ENCODE assay signal across 34 cellular contexts in the genomic region with DNA sequence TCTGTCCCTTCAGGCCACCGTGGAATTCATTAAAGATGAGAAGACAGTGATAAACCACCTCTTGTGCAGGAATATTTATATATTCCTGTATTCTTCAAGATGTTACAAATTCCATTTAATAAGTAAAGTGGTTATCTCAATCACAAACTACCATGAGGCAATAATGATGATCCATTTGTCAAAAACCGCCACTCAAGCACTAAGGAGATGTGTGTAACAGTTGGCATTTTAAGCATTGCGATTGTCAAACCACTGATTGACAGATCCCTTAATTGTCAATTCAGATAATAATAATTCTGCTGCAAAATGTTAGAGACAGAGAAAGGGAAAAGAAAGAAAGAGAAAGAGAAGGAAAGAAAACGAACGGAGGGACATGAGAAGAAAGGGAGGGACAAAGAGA.
"Had no signal": no experiment of that assay in that cellular context is flagged by ENCODE, and none has a peak within 500 bp of the region (broad histone marks: within the 10 kb centered on the region; RNA-seq: fewer than 3 reads in every experiment).

No MANE protein-coding gene starts in this region.

- H3K4me3 ChIP-seq: MG63 had no signal

- H3K9me3 ChIP-seq: MG63 had no signal

- H3K36me3 ChIP-seq: MG63 had no signal

- H3K27me3 ChIP-seq: MG63 had no signal

- DNase-seq: Karpas-422, Kasumi-1, MG63, MM.1S, MV-4-11, NCI-H1048, NCI-H1092, NCI-H1092 treated with DMSO at 0.1 percent for 48 hours, NCI-H1105, NCI-H1105 treated with DMSO at 0.1 percent for 48 hours, NCI-H1417, NCI-H1417 treated with DMSO at 0.1 percent for 48 hours, NCI-H1436, NCI-H1436 treated with DMSO at 0.1 percent for 48 hours, NCI-H146, NCI-H1694, NCI-H1694 treated with DMSO at 0.1 percent for 48 hours, NCI-H187, NCI-H187 treated with DMSO at 0.1 percent for 48 hours, NCI-H1930, NCI-H2029, NCI-H2029 treated with DMSO at 0.1 percent for 48 hours, NCI-H2081, NCI-H2081 treated with DMSO at 0.1 percent for 48 hours, NCI-H2107, NCI-H2171, NCI-H2171 treated with DMSO at 0.1 percent for 48 hours, NCI-H2227 treated with DMSO at 0.1 percent for 48 hours, NCI-H226, NCI-H345, NCI-H446, NCI-H446 treated with DMSO at 0.1 percent for 48 hours, NCI-H510A had no signal

- H3K27ac ChIP-seq: KMS-11 had no signal

- H3K4me2 ChIP-seq: KMS-11 had no signal

- H3K9ac ChIP-seq: KMS-11 had no signal
